Comparison of ENCODE assay signal across 9 cellular contexts in genomic region chr11:66694732-66695207, GRCh38. TPM values are rescaled to one million over a fixed set of nuclear protein-coding genes. Genes with fewer than 3 reads are reported as not detected.
DNase-seq lines count a peak whose midpoint lies in the region; ATAC-seq and TF ChIP-seq lines count a peak whose summit lies in the region.
"Had no signal": no experiment of that assay in that cellular context is flagged by ENCODE, and none has a peak within 500 bp of the region (broad histone marks: within the 10 kb centered on the region; RNA-seq: fewer than 3 reads in every experiment).

No MANE protein-coding gene starts in this region.

- no peak overlapping the region for H3K4me3 ChIP-seq in choroid plexus epithelial cell (ENCODE audit: low read depth, low read length)

- POLR2A ChIA-PET in activated CD4-positive, alpha-beta T cell treated with anti-CD3 and anti-CD28 coated beads for 36 hours (lab: Charles Lee) = no interaction called here

- DNase-seq in DMS 273 (lab: John Stamatoyannopoulos, UW; ENCODE audit: unreplicated experiment) = peak; percentile 90
- peak; percentile 79 for DNase-seq in NCI-H526 treated with DMSO at 0.1 percent for 48 hours (lab: John Stamatoyannopoulos, UW)
- peak; percentile 92 for DNase-seq in activated CD4-positive, alpha-beta T cell treated with anti-CD3 and anti-CD28 coated beads for 36 hours
- DNase-seq in choroid plexus epithelial cell (ENCODE audit: low read depth) = peak; percentile 99
- peak; percentile 90 to 92 for DNase-seq in left colon
- peak; percentile 88 for DNase-seq in stimulated activated CD4-positive, alpha-beta T cell treated with anti-CD3 and anti-CD28 coated beads, Interleukin-4, amount 100 ng/mL, for 24 hours

- H3K4me1 Mint-ChIP-seq in activated CD4-positive, alpha-beta T cell treated with anti-CD3 and anti-CD28 coated beads for 36 hours = no peaks in the 10 kb centered on the region

- intact Hi-C loops in activated CD4-positive, alpha-beta T cell treated with anti-CD3 and anti-CD28 coated beads for 36 hours (cut with DNase I, micrococcal nuclease) = loop anchor here (1.0 to 5.0 kb wide), 7 partner anchors 50 to 376 kb away; a partner anchor contains a TSS
- intact Hi-C loops in left colon (cut with DNase I, micrococcal nuclease) = loop anchor here (2.0 to 10.0 kb wide), 2 partner anchors 140 kb away; no protein-coding TSS in a partner anchor

- peak; percentile 91 for TF ChIP-seq CTCF in choroid plexus epithelial cell (conservative IDR thresholded peaks at IDR 0.05; ENCODE audit: low read depth, low read length)

- H3K4me3 Mint-ChIP-seq in activated CD4-positive, alpha-beta T cell treated with anti-CD3 and anti-CD28 coated beads for 36 hours = no peak overlapping the region
- H3K4me3 Mint-ChIP-seq: dendritic cell treated with granulocyte-macrophage colony-stimulating factor and Interleukin-4, amounts not matched to agents 40 ng/mL and 50 ng/mL, for 4 days had no signal

- no peaks in the 10 kb centered on the region for H3K36me3 Mint-ChIP-seq in activated CD4-positive, alpha-beta T cell treated with anti-CD3 and anti-CD28 coated beads for 36 hours (ENCODE audit: low read depth)

- ATAC-seq in HG03432 (IDR thresholded peaks at IDR 0.05; ENCODE audit: unreplicated experiment) (peak; percentile 50), left colon (peak; percentile 99), HG03159 (IDR thresholded peaks at IDR 0.05; ENCODE audit: unreplicated experiment) (no peak)
- peak; percentile 97 for ATAC-seq in activated CD4-positive, alpha-beta T cell treated with anti-CD3 and anti-CD28 coated beads for 36 hours

- H3K9me3 Mint-ChIP-seq in activated CD4-positive, alpha-beta T cell treated with anti-CD3 and anti-CD28 coated beads for 36 hours (ENCODE audit: low read depth) = no peaks in the 10 kb centered on the region
- H3K9me3 Mint-ChIP-seq: dendritic cell treated with granulocyte-macrophage colony-stimulating factor and Interleukin-4, amounts not matched to agents 40 ng/mL and 50 ng/mL, for 4 days had no signal

- CTCF ChIA-PET in activated CD4-positive, alpha-beta T cell treated with anti-CD3 and anti-CD28 coated beads for 36 hours (lab: Charles Lee) = interaction anchor here (0.6 to 3.9 kb wide), 9 partner anchors 29 to 398 kb away, joined by 3 to 32 read pairs (median 4); partner anchors contain the start of gene SPTBN2

- no peaks in the 10 kb centered on the region for H3K27me3 Mint-ChIP-seq in activated CD4-positive, alpha-beta T cell treated with anti-CD3 and anti-CD28 coated beads for 36 hours

- no peak overlapping the region for H3K27ac Mint-ChIP-seq in activated CD4-positive, alpha-beta T cell treated with anti-CD3 and anti-CD28 coated beads for 36 hours
- H3K27ac Mint-ChIP-seq: dendritic cell treated with granulocyte-macrophage colony-stimulating factor and Interleukin-4, amounts not matched to agents 40 ng/mL and 50 ng/mL, for 4 days had no signal

RNA-seq across cellular contexts. Expression of gene RBM4B, which starts 17.1 kb away (rescaled TPM):
- total RNA-seq in activated CD4-positive, alpha-beta T cell treated with anti-CD3 and anti-CD28 coated beads for 36 hours = 10 to 100 TPM; 14.7 to 14.8 TPM
- 10 to 100 TPM; 14.7 to 17.6 TPM for total RNA-seq in left colon

RNA-seq across cellular contexts. Expression of gene SPTBN2, which starts 34.2 kb away (rescaled TPM):
- 1 to 10 TPM; 1.3 to 1.6 TPM for total RNA-seq in activated CD4-positive, alpha-beta T cell treated with anti-CD3 and anti-CD28 coated beads for 36 hours
- total RNA-seq in left colon = 1 to 10 TPM; 3.9 to 7.3 TPM

RNA-seq across cellular contexts. Expression of gene RBM4, which starts 56.3 kb away (rescaled TPM):
- 100 to 1,000 TPM; 104 to 122 TPM for total RNA-seq in activated CD4-positive, alpha-beta T cell treated with anti-CD3 and anti-CD28 coated beads for 36 hours
- total RNA-seq in left colon = 10 to 100 TPM; 90.7 to 92.9 TPM
